ENCODE assay signal across 8 cellular contexts in the genomic region with DNA sequence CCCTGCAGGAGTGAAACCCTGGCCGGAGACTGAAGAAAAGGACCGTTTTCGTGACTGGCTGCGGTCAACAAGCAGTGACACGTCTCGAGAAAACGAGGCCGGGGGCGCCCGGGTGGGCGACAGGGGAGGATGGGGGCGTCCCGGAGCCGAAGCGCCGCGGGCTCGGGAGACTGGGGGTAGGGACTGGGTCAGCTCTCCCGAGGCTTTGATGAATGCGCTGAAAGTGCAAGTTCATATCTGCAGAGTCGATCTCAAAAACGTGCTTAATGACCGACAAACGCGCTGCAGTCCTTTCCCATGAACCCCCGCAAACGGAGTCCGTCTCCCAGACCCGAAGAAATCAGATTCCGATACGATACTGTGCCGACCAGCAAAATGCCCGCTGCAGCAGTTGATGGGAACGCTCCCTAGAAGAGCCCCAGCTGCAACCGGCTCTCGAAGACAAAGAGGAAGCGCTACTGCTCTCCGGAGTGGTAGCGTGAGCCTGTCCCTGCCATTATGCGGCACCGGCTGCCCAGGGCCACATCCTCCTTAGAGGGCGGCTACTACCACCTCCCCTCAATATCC. TPM values are rescaled to one million over a fixed set of nuclear protein-coding genes. Genes with fewer than 3 reads are reported as not detected.
A peak's percentile ranks its signal among the peaks of the same experiment; 100 is the strongest.
DNase-seq lines count a peak whose midpoint lies in the region; ATAC-seq, FAIRE-seq and TF ChIP-seq lines count a peak whose summit lies in the region.

No MANE protein-coding gene starts in this region.

- H3K27ac Mint-ChIP-seq in neural progenitor cell: peak overlapping the region; percentile 53

- peaks cover 5% of the 10 kb centered on the region for H4K20me1 ChIP-seq in neural progenitor cell (ENCODE audit: low read depth)

- H3K4me1 Mint-ChIP-seq in neural progenitor cell: peaks cover 16% of the 10 kb centered on the region

- H3F3A ChIP-seq in neural progenitor cell (ENCODE audit: low read depth): peaks cover 18% of the 10 kb centered on the region

- H2AFZ ChIP-seq in neural progenitor cell (replicated peaks): peak overlapping the region; percentile 73

- peak overlapping the region; percentile 63 for H3K4me3 ChIP-seq in AG09309 (ENCODE audit: control insufficient read depth, low read depth, low read length)
- peak overlapping the region; percentile 70 for H3K4me3 ChIP-seq in neural progenitor cell

- H3K4me1 ChIP-seq in foreskin keratinocyte (no peaks in the 10 kb centered on the region), neural progenitor cell (peaks cover 9% of the 10 kb centered on the region)

- FAIRE-seq in urothelium cell line (lab: Jason Lieb, UNC): no peak

- H3K4me3 Mint-ChIP-seq in neural progenitor cell: peak overlapping the region; percentile 89

- peaks cover 4% of the 10 kb centered on the region for H3K9me3 Mint-ChIP-seq in neural progenitor cell

- DNase-seq in AG09309 (ENCODE audit: low read depth) (no peak), OCI-M1 (lab: John Stamatoyannopoulos, UW) (peak; percentile 59), foreskin keratinocyte (peak in 1 of 2 donors; percentile 18), neural progenitor cell (ENCODE audit: low spot score) (peak; percentile 65), urothelium cell line (ENCODE audit: low spot score) (peak; percentile 5)
- peak; percentile 2 for DNase-seq in activated T-helper 9 cell treated with anti-CD3 and anti-CD28 coated beads, Interleukin-2, amount 50 U/mL, for 16 hours (ENCODE audit: low read depth)

- H3K36me3 Mint-ChIP-seq in neural progenitor cell: peaks cover 2% of the 10 kb centered on the region

- peak overlapping the region; percentile 58 for H3K27ac ChIP-seq in foreskin keratinocyte
- H3K27ac ChIP-seq in neural progenitor cell: no peak overlapping the region

- no peaks in the 10 kb centered on the region for H3K36me3 ChIP-seq in neural progenitor cell

- H3K27me3 Mint-ChIP-seq in neural progenitor cell (ENCODE audit: insufficient read depth, low read depth): peaks cover 6% of the 10 kb centered on the region

- no peak overlapping the region for H3K9ac ChIP-seq in neural progenitor cell

- peak overlapping the region; percentile 82 for H3K4me2 ChIP-seq in neural progenitor cell

- no peaks in the 10 kb centered on the region for H3K27me3 ChIP-seq in foreskin keratinocyte
- H3K27me3 ChIP-seq in neural progenitor cell: peaks cover 32% of the 10 kb centered on the region

- TF ChIP-seq CTCF in AG09309 (IDR thresholded peaks at IDR 0.05; ENCODE audit: control insufficient read depth, insufficient read depth, low read depth, low read length, missing control alignments) (no peak), foreskin keratinocyte (conservative IDR thresholded peaks at IDR 0.05) (no peak), neural progenitor cell (IDR thresholded peaks at IDR 0.05) (no peak)

- H3K79me2 ChIP-seq in neural progenitor cell (ENCODE audit: low read depth): peaks cover 21% of the 10 kb centered on the region

- ATAC-seq in GM19043 (IDR thresholded peaks at IDR 0.05; ENCODE audit: low read depth, unreplicated experiment): peak; percentile 57
- ATAC-seq in HG03378 (IDR thresholded peaks at IDR 0.05; ENCODE audit: unreplicated experiment): peak; percentile 73
- peak; percentile 36 for ATAC-seq in foreskin keratinocyte

- no peaks in the 10 kb centered on the region for H3K9me3 ChIP-seq in neural progenitor cell (ENCODE audit: low read depth)

RNA-seq across cellular contexts. Expression of gene CD99L2, which starts 0.8 kb away (rescaled TPM):
- 11.2 and 12.1 TPM in 2 replicates for total RNA-seq in foreskin keratinocyte
- 7.0 and 8.6 TPM in 2 replicates for polyA plus RNA-seq in foreskin keratinocyte
- total RNA-seq in neural progenitor cell (ENCODE audit: low replicate concordance): 24.7 and 48.1 TPM in 2 replicates
